ENCODE assay signal across 1 cellular context in the genomic region with DNA sequence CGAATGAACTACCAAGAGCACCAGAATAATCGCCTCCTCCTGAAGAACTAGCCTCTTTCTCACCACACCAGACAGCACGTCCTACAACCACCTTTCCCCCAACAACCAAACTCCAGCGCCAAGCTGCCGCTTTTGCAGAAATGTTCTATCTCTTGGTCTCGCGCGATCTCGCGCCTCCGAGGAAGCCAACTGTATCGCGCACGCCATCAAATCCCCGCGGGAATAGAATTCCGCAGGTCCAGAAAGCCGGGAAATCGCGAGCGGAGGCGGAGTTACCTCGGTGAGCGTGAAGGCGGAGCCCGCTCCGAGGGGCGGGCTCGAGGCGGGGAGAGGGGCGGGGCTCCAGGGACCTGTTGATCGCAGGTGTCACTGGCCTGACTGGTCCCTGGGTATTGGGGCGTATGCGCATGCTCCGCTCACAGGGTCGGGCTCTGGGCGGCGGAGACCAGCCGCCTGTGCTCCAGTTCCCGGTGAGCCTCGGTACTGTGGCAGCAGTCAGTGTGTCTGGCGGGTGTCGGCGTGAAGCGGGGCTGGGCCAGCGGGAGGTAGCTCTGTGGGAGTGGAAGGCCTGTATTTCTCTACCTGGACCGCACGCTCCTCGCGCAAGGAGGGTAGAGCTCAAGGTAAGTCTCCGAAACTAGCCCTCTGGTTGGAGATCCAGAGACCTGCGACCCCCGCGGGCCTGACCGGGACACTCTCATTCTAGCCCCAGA.
TF ChIP-seq lines count a peak whose summit lies in the region.

A gene (plus strand): TSS at position 463 of the 713 bp plus-strand sequence. CDS start 27,047 bp downstream, outside the sequence.

TF ChIP-seq in HepG2, 621 proteins besides CTCF, POLR2A, EP300 and RAD21 (continued from another document and continues in another):
- TF ChIP-seq NCOR1 (IDR thresholded peaks at IDR 0.05; ENCODE audit: borderline replicate concordance, low read length) = no peak
- peak; percentile 33; the same call in 1 of the 2 replicates for TF ChIP-seq SIN3A (IDR thresholded peaks at IDR 0.05; ENCODE audit: borderline replicate concordance, low read depth, low read length)
- TF ChIP-seq, protein P1, sequence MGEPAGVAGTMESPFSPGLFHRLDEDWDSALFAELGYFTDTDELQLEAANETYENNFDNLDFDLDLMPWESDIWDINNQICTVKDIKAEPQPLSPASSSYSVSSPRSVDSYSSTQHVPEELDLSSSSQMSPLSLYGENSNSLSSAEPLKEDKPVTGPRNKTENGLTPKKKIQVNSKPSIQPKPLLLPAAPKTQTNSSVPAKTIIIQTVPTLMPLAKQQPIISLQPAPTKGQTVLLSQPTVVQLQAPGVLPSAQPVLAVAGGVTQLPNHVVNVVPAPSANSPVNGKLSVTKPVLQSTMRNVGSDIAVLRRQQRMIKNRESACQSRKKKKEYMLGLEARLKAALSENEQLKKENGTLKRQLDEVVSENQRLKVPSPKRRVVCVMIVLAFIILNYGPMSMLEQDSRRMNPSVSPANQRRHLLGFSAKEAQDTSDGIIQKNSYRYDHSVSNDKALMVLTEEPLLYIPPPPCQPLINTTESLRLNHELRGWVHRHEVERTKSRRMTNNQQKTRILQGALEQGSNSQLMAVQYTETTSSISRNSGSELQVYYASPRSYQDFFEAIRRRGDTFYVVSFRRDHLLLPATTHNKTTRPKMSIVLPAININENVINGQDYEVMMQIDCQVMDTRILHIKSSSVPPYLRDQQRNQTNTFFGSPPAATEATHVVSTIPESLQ (CRISPR knock-in tag; conservative IDR thresholded peaks at IDR 0.05) = no peak
- 0 out of 2 replicates have a peak, but pooled peaks have one; percentile 27 for TF ChIP-seq ZNF564 (CRISPR knock-in tag; IDR thresholded peaks at IDR 0.05)
- no peak for TF ChIP-seq ZSCAN21 (CRISPR knock-in tag; IDR thresholded peaks at IDR 0.05; ENCODE audit: borderline replicate concordance)
- TF ChIP-seq NONO (IDR thresholded peaks at IDR 0.05) = no peak
- peak; percentile 79 for TF ChIP-seq NONO (CRISPR knock-in tag; conservative IDR thresholded peaks at IDR 0.05)
- TF ChIP-seq RBAK (CRISPR knock-in tag; IDR thresholded peaks at IDR 0.05) = no peak
- TF ChIP-seq ZNF879 (CRISPR knock-in tag; IDR thresholded peaks at IDR 0.05) = no peak
- no peak; the same call in 1 of the 2 replicates for TF ChIP-seq ETV5 (CRISPR knock-in tag; IDR thresholded peaks at IDR 0.05; ENCODE audit: borderline replicate concordance)
- no peak; the same call in none of the 2 replicates for TF ChIP-seq FOXO1 (CRISPR knock-in tag; IDR thresholded peaks at IDR 0.05)
- peak; percentile 90 for TF ChIP-seq ZSCAN29 (CRISPR knock-in tag; conservative IDR thresholded peaks at IDR 0.05)
- no peak for TF ChIP-seq ZFP36 (IDR thresholded peaks at IDR 0.05; ENCODE audit: borderline replicate concordance, low read depth, low read length, partially characterized antibody)
- no peak for TF ChIP-seq ZNF180 (CRISPR knock-in tag; IDR thresholded peaks at IDR 0.05; ENCODE audit: borderline replicate concordance, low read depth)
- TF ChIP-seq ZNF788 (CRISPR knock-in tag; IDR thresholded peaks at IDR 0.05; ENCODE audit: borderline replicate concordance) = peak; percentile 83; the same call in 1 of the 2 replicates
- TF ChIP-seq, protein P2, sequence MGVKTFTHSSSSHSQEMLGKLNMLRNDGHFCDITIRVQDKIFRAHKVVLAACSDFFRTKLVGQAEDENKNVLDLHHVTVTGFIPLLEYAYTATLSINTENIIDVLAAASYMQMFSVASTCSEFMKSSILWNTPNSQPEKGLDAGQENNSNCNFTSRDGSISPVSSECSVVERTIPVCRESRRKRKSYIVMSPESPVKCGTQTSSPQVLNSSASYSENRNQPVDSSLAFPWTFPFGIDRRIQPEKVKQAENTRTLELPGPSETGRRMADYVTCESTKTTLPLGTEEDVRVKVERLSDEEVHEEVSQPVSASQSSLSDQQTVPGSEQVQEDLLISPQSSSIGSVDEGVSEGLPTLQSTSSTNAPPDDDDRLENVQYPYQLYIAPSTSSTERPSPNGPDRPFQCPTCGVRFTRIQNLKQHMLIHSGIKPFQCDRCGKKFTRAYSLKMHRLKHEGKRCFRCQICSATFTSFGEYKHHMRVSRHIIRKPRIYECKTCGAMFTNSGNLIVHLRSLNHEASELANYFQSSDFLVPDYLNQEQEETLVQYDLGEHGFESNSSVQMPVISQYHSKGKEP (CRISPR knock-in tag; IDR thresholded peaks at IDR 0.05) = peak; percentile 70; the same call in 1 of the 2 replicates
- 0 out of 2 replicates have a peak, but pooled peaks have one; percentile 12 for TF ChIP-seq MAFF (IDR thresholded peaks at IDR 0.05; ENCODE audit: low read depth, low read length)
- TF ChIP-seq ZMYM3 (CRISPR knock-in tag; IDR thresholded peaks at IDR 0.05) = peak; percentile 4; the same call in 1 of the 2 replicates
- no peak for TF ChIP-seq SNRNP70 (IDR thresholded peaks at IDR 0.05; ENCODE audit: low read depth, low read length)
- TF ChIP-seq, protein P3, sequence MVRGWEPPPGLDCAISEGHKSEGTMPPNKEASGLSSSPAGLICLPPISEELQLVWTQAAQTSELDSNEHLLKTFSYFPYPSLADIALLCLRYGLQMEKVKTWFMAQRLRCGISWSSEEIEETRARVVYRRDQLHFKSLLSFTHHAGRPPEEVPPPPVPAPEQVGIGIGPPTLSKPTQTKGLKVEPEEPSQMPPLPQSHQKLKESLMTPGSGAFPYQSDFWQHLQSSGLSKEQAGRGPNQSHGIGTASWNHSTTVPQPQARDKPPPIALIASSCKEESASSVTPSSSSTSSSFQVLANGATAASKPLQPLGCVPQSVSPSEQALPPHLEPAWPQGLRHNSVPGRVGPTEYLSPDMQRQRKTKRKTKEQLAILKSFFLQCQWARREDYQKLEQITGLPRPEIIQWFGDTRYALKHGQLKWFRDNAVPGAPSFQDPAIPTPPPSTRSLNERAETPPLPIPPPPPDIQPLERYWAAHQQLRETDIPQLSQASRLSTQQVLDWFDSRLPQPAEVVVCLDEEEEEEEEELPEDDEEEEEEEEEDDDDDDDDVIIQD (CRISPR knock-in tag; IDR thresholded peaks at IDR 0.05; ENCODE audit: low read depth) = peak; percentile 97
- TF ChIP-seq, protein P4, sequence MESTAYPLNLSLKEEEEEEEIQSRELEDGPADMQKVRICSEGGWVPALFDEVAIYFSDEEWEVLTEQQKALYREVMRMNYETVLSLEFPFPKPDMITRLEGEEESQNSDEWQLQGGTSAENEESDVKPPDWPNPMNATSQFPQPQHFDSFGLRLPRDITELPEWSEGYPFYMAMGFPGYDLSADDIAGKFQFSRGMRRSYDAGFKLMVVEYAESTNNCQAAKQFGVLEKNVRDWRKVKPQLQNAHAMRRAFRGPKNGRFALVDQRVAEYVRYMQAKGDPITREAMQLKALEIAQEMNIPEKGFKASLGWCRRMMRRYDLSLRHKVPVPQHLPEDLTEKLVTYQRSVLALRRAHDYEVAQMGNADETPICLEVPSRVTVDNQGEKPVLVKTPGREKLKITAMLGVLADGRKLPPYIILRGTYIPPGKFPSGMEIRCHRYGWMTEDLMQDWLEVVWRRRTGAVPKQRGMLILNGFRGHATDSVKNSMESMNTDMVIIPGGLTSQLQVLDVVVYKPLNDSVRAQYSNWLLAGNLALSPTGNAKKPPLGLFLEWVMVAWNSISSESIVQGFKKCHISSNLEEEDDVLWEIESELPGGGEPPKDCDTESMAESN (CRISPR knock-in tag; conservative IDR thresholded peaks at IDR 0.05) = no peak
- TF ChIP-seq, protein P5, sequence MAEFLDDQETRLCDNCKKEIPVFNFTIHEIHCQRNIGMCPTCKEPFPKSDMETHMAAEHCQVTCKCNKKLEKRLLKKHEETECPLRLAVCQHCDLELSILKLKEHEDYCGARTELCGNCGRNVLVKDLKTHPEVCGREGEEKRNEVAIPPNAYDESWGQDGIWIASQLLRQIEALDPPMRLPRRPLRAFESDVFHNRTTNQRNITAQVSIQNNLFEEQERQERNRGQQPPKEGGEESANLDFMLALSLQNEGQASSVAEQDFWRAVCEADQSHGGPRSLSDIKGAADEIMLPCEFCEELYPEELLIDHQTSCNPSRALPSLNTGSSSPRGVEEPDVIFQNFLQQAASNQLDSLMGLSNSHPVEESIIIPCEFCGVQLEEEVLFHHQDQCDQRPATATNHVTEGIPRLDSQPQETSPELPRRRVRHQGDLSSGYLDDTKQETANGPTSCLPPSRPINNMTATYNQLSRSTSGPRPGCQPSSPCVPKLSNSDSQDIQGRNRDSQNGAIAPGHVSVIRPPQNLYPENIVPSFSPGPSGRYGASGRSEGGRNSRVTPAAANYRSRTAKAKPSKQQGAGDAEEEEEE (CRISPR knock-in tag; IDR thresholded peaks at IDR 0.05; ENCODE audit: borderline replicate concordance) = peak; percentile 75; the same call in 1 of the 2 replicates
- TF ChIP-seq, protein P6, sequence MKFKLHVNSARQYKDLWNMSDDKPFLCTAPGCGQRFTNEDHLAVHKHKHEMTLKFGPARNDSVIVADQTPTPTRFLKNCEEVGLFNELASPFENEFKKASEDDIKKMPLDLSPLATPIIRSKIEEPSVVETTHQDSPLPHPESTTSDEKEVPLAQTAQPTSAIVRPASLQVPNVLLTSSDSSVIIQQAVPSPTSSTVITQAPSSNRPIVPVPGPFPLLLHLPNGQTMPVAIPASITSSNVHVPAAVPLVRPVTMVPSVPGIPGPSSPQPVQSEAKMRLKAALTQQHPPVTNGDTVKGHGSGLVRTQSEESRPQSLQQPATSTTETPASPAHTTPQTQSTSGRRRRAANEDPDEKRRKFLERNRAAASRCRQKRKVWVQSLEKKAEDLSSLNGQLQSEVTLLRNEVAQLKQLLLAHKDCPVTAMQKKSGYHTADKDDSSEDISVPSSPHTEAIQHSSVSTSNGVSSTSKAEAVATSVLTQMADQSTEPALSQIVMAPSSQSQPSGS (CRISPR knock-in tag; IDR thresholded peaks at IDR 0.05) = peak; percentile 58
- peak; percentile 26; the same call in 1 of the 2 replicates for TF ChIP-seq ZNF232 (CRISPR knock-in tag; IDR thresholded peaks at IDR 0.05; ENCODE audit: borderline replicate concordance)
- TF ChIP-seq ARHGAP35 (CRISPR knock-in tag; IDR thresholded peaks at IDR 0.05; ENCODE audit: borderline replicate concordance) = no peak
- peak; percentile 4; the same call in 1 of the 2 replicates for TF ChIP-seq FOXA3 (CRISPR knock-in tag; IDR thresholded peaks at IDR 0.05)
- peak in 1 of 2 experiments; percentile 53; a peak in 2 of 4 replicates for TF ChIP-seq NR2F1 (CRISPR knock-in tag; IDR thresholded peaks at IDR 0.05)
- TF ChIP-seq, protein P7, sequence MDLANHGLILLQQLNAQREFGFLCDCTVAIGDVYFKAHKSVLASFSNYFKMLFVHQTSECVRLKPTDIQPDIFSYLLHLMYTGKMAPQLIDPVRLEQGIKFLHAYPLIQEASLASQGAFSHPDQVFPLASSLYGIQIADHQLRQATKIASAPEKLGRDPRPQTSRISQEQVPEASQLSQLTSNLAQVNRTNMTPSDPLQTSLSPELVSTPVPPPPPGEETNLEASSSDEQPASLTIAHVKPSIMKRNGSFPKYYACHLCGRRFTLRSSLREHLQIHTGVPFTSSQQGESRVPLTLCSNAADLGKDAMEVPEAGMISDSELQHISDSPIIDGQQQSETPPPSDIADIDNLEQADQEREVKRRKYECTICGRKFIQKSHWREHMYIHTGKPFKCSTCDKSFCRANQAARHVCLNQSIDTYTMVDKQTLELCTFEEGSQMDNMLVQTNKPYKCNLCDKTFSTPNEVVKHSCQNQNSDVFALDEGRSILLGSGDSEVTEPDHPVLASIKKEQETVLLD (CRISPR knock-in tag; IDR thresholded peaks at IDR 0.05; ENCODE audit: low read depth) = no peak; the same call in 1 of the 2 replicates
- peak; percentile 95 for TF ChIP-seq ZFX (CRISPR knock-in tag; IDR thresholded peaks at IDR 0.05; ENCODE audit: low read depth)
- no peak for TF ChIP-seq ZNF256 (CRISPR knock-in tag; conservative IDR thresholded peaks at IDR 0.05)
- TF ChIP-seq SIN3B (IDR thresholded peaks at IDR 0.05; ENCODE audit: low read length) = peak; percentile 58; the same call in 1 of the 2 replicates
- TF ChIP-seq TCF7L2 (IDR thresholded peaks at IDR 0.05; ENCODE audit: low read depth, low read length) = no peak
- TF ChIP-seq ETV6 (CRISPR knock-in tag; conservative IDR thresholded peaks at IDR 0.05) = no peak; the same call in 1 of the 2 replicates
- peak; percentile 46; the same call in 1 of the 2 replicates for TF ChIP-seq KMT2B (CRISPR knock-in tag; IDR thresholded peaks at IDR 0.05)
- TF ChIP-seq U2AF2 (IDR thresholded peaks at IDR 0.05; ENCODE audit: low read depth, low read length) = no peak
- peak; percentile 79; the same call in 1 of the 2 replicates for TF ChIP-seq SALL1 (CRISPR knock-in tag; IDR thresholded peaks at IDR 0.05)
- no peak for TF ChIP-seq BRCA1 (CRISPR knock-in tag; IDR thresholded peaks at IDR 0.05)
- TF ChIP-seq, protein P8, sequence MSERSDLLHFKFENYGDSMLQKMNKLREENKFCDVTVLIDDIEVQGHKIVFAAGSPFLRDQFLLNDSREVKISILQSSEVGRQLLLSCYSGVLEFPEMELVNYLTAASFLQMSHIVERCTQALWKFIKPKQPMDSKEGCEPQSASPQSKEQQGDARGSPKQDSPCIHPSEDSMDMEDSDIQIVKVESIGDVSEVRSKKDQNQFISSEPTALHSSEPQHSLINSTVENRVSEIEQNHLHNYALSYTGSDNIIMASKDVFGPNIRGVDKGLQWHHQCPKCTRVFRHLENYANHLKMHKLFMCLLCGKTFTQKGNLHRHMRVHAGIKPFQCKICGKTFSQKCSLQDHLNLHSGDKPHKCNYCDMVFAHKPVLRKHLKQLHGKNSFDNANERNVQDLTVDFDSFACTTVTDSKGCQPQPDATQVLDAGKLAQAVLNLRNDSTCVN (CRISPR knock-in tag; IDR thresholded peaks at IDR 0.05; ENCODE audit: borderline replicate concordance) = no peak; the same call in 1 of the 2 replicates
- TF ChIP-seq CBX1 (IDR thresholded peaks at IDR 0.05; ENCODE audit: low read depth) = peak; percentile 27
- no peak for TF ChIP-seq ZNF83 (CRISPR knock-in tag; IDR thresholded peaks at IDR 0.05; ENCODE audit: borderline replicate concordance)
- TF ChIP-seq CAMTA2 (CRISPR knock-in tag; IDR thresholded peaks at IDR 0.05; ENCODE audit: borderline replicate concordance) = 0 out of 2 replicates have a peak, but pooled peaks have one; percentile 12
- TF ChIP-seq ZNF549 (CRISPR knock-in tag; IDR thresholded peaks at IDR 0.05) = no peak
- TF ChIP-seq, protein P9, sequence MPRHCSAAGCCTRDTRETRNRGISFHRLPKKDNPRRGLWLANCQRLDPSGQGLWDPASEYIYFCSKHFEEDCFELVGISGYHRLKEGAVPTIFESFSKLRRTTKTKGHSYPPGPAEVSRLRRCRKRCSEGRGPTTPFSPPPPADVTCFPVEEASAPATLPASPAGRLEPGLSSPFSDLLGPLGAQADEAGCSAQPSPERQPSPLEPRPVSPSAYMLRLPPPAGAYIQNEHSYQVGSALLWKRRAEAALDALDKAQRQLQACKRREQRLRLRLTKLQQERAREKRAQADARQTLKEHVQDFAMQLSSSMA (CRISPR knock-in tag; IDR thresholded peaks at IDR 0.05) = no peak
- no peak for TF ChIP-seq NFATC3 (CRISPR knock-in tag; IDR thresholded peaks at IDR 0.05)
- TF ChIP-seq ZNF552 (CRISPR knock-in tag; IDR thresholded peaks at IDR 0.05; ENCODE audit: borderline replicate concordance) = 0 out of 2 replicates have a peak, but pooled peaks have one; percentile 40
